In the genomic region with DNA sequence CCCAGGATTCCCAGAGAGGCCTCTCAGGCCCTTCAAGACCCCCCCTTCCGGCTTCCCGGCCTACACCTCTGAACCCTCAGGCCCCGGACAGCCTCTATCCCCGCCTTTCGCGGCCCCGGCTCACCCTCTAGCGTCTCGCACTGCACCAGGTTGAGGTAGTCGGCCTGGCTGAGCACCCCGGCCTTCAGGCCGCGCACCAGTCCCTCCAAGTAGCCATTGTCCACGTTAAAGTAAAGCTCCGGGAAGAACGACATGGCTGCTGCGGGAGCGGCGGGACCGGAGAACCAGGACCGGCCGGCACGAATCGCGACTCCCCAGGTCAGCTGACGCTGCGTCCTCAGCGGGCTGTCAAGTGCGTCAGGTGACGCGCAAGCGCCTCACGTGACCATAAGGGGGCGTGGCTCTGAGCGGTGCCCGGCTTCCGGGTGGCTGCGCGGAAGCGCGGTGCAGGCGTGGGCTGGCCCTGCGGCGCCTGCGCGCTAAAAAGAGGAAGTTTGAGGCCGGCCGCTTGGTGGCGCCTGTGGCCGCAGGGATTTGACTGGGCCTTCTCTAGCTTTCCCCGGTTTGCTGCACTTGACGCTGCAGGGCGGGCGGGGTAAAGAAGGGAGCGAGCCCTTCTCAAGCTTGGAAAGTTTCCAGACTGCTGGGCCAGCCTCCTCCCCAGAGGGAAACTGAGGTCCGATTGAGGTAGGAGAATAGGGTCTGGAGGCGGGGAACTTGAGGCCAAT, we compare ENCODE assay signal across 8 cellular contexts. TPM values are rescaled to one million over a fixed set of nuclear protein-coding genes. Genes with fewer than 3 reads are reported as not detected.
DNase-seq lines count a peak whose midpoint lies in the region; TF ChIP-seq lines count a peak whose summit lies in the region.

Gene ATP6V0D1, minus strand, starts transcription at position 325 of the 728 bp plus-strand sequence. Its CDS starts 71 bp downstream, at position 254.

- peak within 1 kb of the TSS; percentile 100 for H3K27ac Mint-ChIP-seq in neural crest cell (ENCODE audit: unreplicated experiment)

- H3K27ac ChIP-seq in MM.1S (ENCODE audit: low read length) (peak within 1 kb of the TSS; percentile 71; the same call in 1 of the 2 replicates), stomach smooth muscle (ENCODE audit: low read length) (peak within 1 kb of the TSS; percentile 97)

- DNase-seq in GDM1 (lab: John Stamatoyannopoulos, UW), result peak; percentile 90
- peak; percentile 95 for DNase-seq in HCEC 1CT
- peak; percentile 99 for DNase-seq in MM.1S
- DNase-seq in SIG-M5 (lab: John Stamatoyannopoulos, UW), result peak; percentile 48
- DNase-seq in activated gamma-delta T cell treated with Interleukin-2 at 50 U/mL for 16 hours, result peak; percentile 99
- peak; percentile 98 for DNase-seq in fibroblast of villous mesenchyme (ENCODE audit: low read depth)
- peak; percentile 98 for DNase-seq in neural crest cell (ENCODE audit: low read depth, low spot score)

- H3K4me3 ChIP-seq in MM.1S (ENCODE audit: low read length) (peak within 1 kb of the TSS; percentile 99), fibroblast of villous mesenchyme (ENCODE audit: low read depth, low read length) (peak within 1 kb of the TSS; percentile 99), stomach smooth muscle (ENCODE audit: low read length in 2 of 2) (peak within 1 kb of the TSS; percentile 97 to 98)

- H3K36me3 ChIP-seq in MM.1S (replicated peaks; ENCODE audit: insufficient read depth, low read length) (no peaks in the 10 kb centered on the region), stomach smooth muscle (ENCODE audit: control insufficient read depth in 2 of 2, insufficient read depth in 2 of 2, low read length in 2 of 2) (peaks cover 3 to 6% of the 10 kb centered on the region in 2 donors)

- H3K79me2 ChIP-seq in MM.1S (ENCODE audit: low read length), result peaks cover 74% of the 10 kb centered on the region

- H3K27me3 Mint-ChIP-seq in neural crest cell (ENCODE audit: low read depth), result no peaks in the 10 kb centered on the region

- H3F3A ChIP-seq in MM.1S (ENCODE audit: insufficient read depth, low read length), result no peaks in the 10 kb centered on the region

- H3K4me3 Mint-ChIP-seq in neural crest cell, result peak within 1 kb of the TSS; percentile 100

- H3K9me3 ChIP-seq in MM.1S (replicated peaks; ENCODE audit: insufficient read depth, low read length) (no peaks in the 10 kb centered on the region), stomach smooth muscle (ENCODE audit: control insufficient read depth in 2 of 2, low read length in 2 of 2) (no peaks in the 10 kb centered on the region)

- no peaks in the 10 kb centered on the region for H3K36me3 Mint-ChIP-seq in neural crest cell (ENCODE audit: low read depth)

- H3K9me2 ChIP-seq in MM.1S (replicated peaks; ENCODE audit: insufficient read depth, low read length), result no peaks in the 10 kb centered on the region

- H2AFZ ChIP-seq in MM.1S (ENCODE audit: low read length), result peak within 1 kb of the TSS; percentile 90

- H3K27me3 ChIP-seq in MM.1S (replicated peaks; ENCODE audit: insufficient read depth, low read length), result no peaks in the 10 kb centered on the region
- no peaks in the 10 kb centered on the region for H3K27me3 ChIP-seq in stomach smooth muscle (ENCODE audit: control insufficient read depth in 1 of 2, insufficient read depth in 2 of 2, low read length in 2 of 2)

- H3K9ac ChIP-seq in MM.1S (ENCODE audit: low read length) (peak within 1 kb of the TSS; percentile 90), stomach smooth muscle (ENCODE audit: low read length in 2 of 2) (peak within 1 kb of the TSS; percentile 86 to 97)

- peaks cover 19% of the 10 kb centered on the region for H3K4me1 Mint-ChIP-seq in neural crest cell

- H3K4me2 ChIP-seq in MM.1S (ENCODE audit: low read depth, low read length), result peak within 1 kb of the TSS; percentile 76

- TF ChIP-seq CTCF in MM.1S (IDR thresholded peaks at IDR 0.05; ENCODE audit: low read length) (peak; percentile 81), fibroblast of villous mesenchyme (IDR thresholded peaks at IDR 0.05; ENCODE audit: insufficient read depth, low read depth, low read length) (peak; percentile 84), neural crest cell (conservative IDR thresholded peaks at IDR 0.05) (peak; percentile 88)

- H4K20me1 ChIP-seq in MM.1S (ENCODE audit: insufficient read depth, low read length), result peaks cover 7% of the 10 kb centered on the region; the same call in 1 of the 2 replicates

- no peaks in the 10 kb centered on the region for H3K9me3 Mint-ChIP-seq in neural crest cell

- H3K4me1 ChIP-seq in MM.1S (ENCODE audit: low read length) (peaks cover 4% of the 10 kb centered on the region; the same call in 1 of the 2 replicates), stomach smooth muscle (ENCODE audit: control insufficient read depth, insufficient read depth, low read length) (peaks cover 43% of the 10 kb centered on the region)

RNA-seq across cellular contexts. Expression of gene ATP6V0D1, which starts in this region (rescaled TPM):
- total RNA-seq in fibroblast of villous mesenchyme, result 107 and 122 TPM in 2 replicates
- 54.7 and 55.4 TPM in 2 replicates for total RNA-seq in neural crest cell

Comparison
In these comparisons a context has a peak if more than half of its experiments do, and no peak if none do; other contexts are left out.
1. Peak in every context shown above with its lines: DNase-seq, H3K4me3 ChIP-seq and H3K27ac ChIP-seq.
2. DNase-seq: peak in every context shown above with its lines; median percentile 99 in MM.1S; 99 in activated gamma-delta T cell treated with Interleukin-2 at 50 U/mL for 16 hours; 98 in fibroblast of villous mesenchyme; 98 in neural crest cell; 95 in HCEC 1CT; 90 in GDM1; 48 in SIG-M5.